Comparison of ENCODE assay signal across 1 cellular context in genomic region chr18:49630246-49630699, GRCh38.
TF ChIP-seq lines count a peak whose summit lies in the region.

No MANE protein-coding gene starts in this region.

TF ChIP-seq in HepG2, 621 proteins besides CTCF, POLR2A, EP300 and RAD21 (continued from another document and continues in another):
- no peak for TF ChIP-seq AFF4 (CRISPR knock-in tag; IDR thresholded peaks at IDR 0.05)
- TF ChIP-seq NCOA5 (CRISPR knock-in tag; IDR thresholded peaks at IDR 0.05), result no peak
- TF ChIP-seq RARG (CRISPR knock-in tag; IDR thresholded peaks at IDR 0.05; ENCODE audit: low read depth), result no peak
- TF ChIP-seq PHF21A (CRISPR knock-in tag; IDR thresholded peaks at IDR 0.05), result peak; percentile 58; the same call in 1 of the 2 replicates
- peak; percentile 91 for TF ChIP-seq ATF2 (CRISPR knock-in tag; IDR thresholded peaks at IDR 0.05)
- no peak for TF ChIP-seq NBN (conservative IDR thresholded peaks at IDR 0.05)
- TF ChIP-seq TBX2 (CRISPR knock-in tag; IDR thresholded peaks at IDR 0.05; ENCODE audit: borderline replicate concordance), result peak; percentile 65
- TF ChIP-seq CHD4 (IDR thresholded peaks at IDR 0.05; ENCODE audit: borderline replicate concordance, low read length), result no peak; the same call in 1 of the 2 replicates
- TF ChIP-seq TARDBP (CRISPR knock-in tag; IDR thresholded peaks at IDR 0.05), result peak; percentile 61; the same call in 1 of the 2 replicates
- no peak for TF ChIP-seq ZNF629 (CRISPR knock-in tag; conservative IDR thresholded peaks at IDR 0.05)
- 0 out of 2 replicates have a peak, but pooled peaks have one; percentile 29 for TF ChIP-seq CCDC6 (CRISPR knock-in tag; IDR thresholded peaks at IDR 0.05)
- TF ChIP-seq MEIS2 (CRISPR knock-in tag; IDR thresholded peaks at IDR 0.05), result 0 out of 2 replicates have a peak, but pooled peaks have one; percentile 34
- peak; percentile 65 for TF ChIP-seq BCL6 (CRISPR knock-in tag; IDR thresholded peaks at IDR 0.05)
- TF ChIP-seq ZNF644 (CRISPR knock-in tag; IDR thresholded peaks at IDR 0.05; ENCODE audit: low read depth), result peak; percentile 86
- TF ChIP-seq CREB1 (IDR thresholded peaks at IDR 0.05), result peak; percentile 58; the same call in 1 of the 2 replicates
- TF ChIP-seq CREB1 (CRISPR knock-in tag; IDR thresholded peaks at IDR 0.05), result peak; percentile 80
- 0 out of 2 replicates have a peak, but pooled peaks have one; percentile 44 for TF ChIP-seq ZNF564 (CRISPR knock-in tag; IDR thresholded peaks at IDR 0.05)
- TF ChIP-seq ZNF770 (CRISPR knock-in tag; IDR thresholded peaks at IDR 0.05), result no peak
- TF ChIP-seq ARNT2 (CRISPR knock-in tag; IDR thresholded peaks at IDR 0.05; ENCODE audit: low read depth), result 0 out of 2 replicates have a peak, but pooled peaks have one; percentile 28
- no peak for TF ChIP-seq FLYWCH1 (CRISPR knock-in tag; IDR thresholded peaks at IDR 0.05)
- TF ChIP-seq ZNF557 (CRISPR knock-in tag; IDR thresholded peaks at IDR 0.05), result 0 out of 2 replicates have a peak, but pooled peaks have one; percentile 18
- no peak for TF ChIP-seq ZNF709 (CRISPR knock-in tag; IDR thresholded peaks at IDR 0.05)
- peak; percentile 24; the same call in 1 of the 2 replicates for TF ChIP-seq FOXK1 (CRISPR knock-in tag; IDR thresholded peaks at IDR 0.05; ENCODE audit: borderline replicate concordance, low read depth)
- TF ChIP-seq ZNF574 (CRISPR knock-in tag; IDR thresholded peaks at IDR 0.05), result peak; percentile 38; the same call in 1 of the 2 replicates
- TF ChIP-seq ZNF407 (CRISPR knock-in tag; IDR thresholded peaks at IDR 0.05; ENCODE audit: not compliant biosample characterization), result no peak
- peak; percentile 47; the same call in 1 of the 2 replicates for TF ChIP-seq FOXO1 (CRISPR knock-in tag; IDR thresholded peaks at IDR 0.05)
- TF ChIP-seq HMGXB3 (CRISPR knock-in tag; IDR thresholded peaks at IDR 0.05; ENCODE audit: borderline replicate concordance), result no peak
- TF ChIP-seq CHD2 (IDR thresholded peaks at IDR 0.05; ENCODE audit: low read depth, low read length), result no peak
- TF ChIP-seq HHEX (CRISPR knock-in tag; IDR thresholded peaks at IDR 0.05), result peak; percentile 53; the same call in 1 of the 2 replicates
- TF ChIP-seq MAZ (IDR thresholded peaks at IDR 0.05; ENCODE audit: borderline replicate concordance, low read depth, low read length), result no peak
- no peak for TF ChIP-seq MAZ (CRISPR knock-in tag; IDR thresholded peaks at IDR 0.05; ENCODE audit: low read depth)
- no peak for TF ChIP-seq NFE2 (CRISPR knock-in tag; IDR thresholded peaks at IDR 0.05)
- no peak for TF ChIP-seq SNAI1 (CRISPR knock-in tag; IDR thresholded peaks at IDR 0.05; ENCODE audit: borderline replicate concordance)
- TF ChIP-seq CEBPB (IDR thresholded peaks at IDR 0.05; ENCODE audit: borderline replicate concordance, low read depth, low read length), result peak; percentile 99
- TF ChIP-seq ZNF577 (CRISPR knock-in tag; IDR thresholded peaks at IDR 0.05; ENCODE audit: borderline replicate concordance, low read depth), result no peak
